ENCODE assay signal across 16 cellular contexts in the genomic region with DNA sequence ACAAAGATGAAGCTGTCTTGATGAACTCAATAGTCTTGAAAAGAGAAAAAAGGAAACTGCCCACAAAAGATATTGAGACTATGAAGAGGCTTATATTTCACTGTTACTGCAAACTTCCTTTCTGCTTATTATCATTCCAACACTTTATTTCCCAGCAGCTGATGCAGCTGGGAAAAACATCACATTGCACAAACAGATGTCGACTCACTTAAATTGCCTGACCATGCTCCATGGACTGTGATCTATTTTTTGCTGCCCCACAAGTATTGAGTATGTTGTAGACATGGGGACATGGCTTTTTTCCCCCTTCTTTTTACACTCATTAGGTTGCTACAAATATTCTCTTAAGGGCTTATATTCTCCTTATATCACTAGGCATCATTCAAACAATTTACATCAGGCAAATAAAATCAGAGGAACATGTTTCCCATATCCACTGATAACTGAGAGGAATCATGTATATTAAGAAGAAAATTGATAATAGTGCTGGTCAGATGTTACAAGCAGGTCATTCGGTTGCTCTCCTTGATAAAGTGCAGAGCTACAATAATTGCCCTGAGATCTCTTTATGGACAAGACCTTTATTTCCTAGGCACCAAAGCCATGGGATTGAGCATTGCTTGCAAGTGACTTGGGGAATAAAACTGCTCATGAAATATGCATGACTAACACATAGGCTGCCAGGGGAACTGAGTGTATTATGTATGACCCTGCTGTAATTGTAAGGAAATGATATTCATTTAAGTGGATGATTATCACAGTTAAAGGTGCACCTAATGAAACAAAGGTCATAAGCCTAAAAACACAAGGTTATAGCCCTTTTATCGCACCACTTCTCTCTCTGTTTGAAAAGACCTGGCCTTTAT.
DNase-seq lines count a peak whose midpoint lies in the region; ATAC-seq, FAIRE-seq and TF ChIP-seq lines count a peak whose summit lies in the region.
"Had no signal": no experiment of that assay in that cellular context is flagged by ENCODE, and none has a peak within 500 bp of the region (broad histone marks: within the 10 kb centered on the region; RNA-seq: fewer than 3 reads in every experiment).

No MANE protein-coding gene starts in this region.

- peaks cover 0 to 25% of the 10 kb centered on the region in 2 experiments; a peak in 2 of 4 replicates for H3K4me1 ChIP-seq in SK-N-SH (ENCODE audit: control insufficient read depth in 1 of 2, insufficient read depth in 2 of 2, low read depth in 1 of 2, low read length in 1 of 2)
- H3K4me1 ChIP-seq: body of pancreas, upper lobe of left lung had no signal

- no peaks in the 10 kb centered on the region for H3K9me2 ChIP-seq in SK-N-SH

- TF ChIP-seq CTCF in SK-N-SH (IDR thresholded peaks at IDR 0.05) (no peak), bronchial epithelial cell (IDR thresholded peaks at IDR 0.05; ENCODE audit: insufficient read depth, low read length, severe bottlenecking) (no peak)

- H3K27ac ChIP-seq in SK-N-SH (ENCODE audit: low read depth in 2 of 2, low read length in 1 of 2) (no peak overlapping the region), temporal lobe (ENCODE audit: low read depth, low read length) (peak overlapping the region; percentile 79)
- H3K27ac ChIP-seq: body of pancreas, upper lobe of left lung had no signal

- TF ChIP-seq RAD21 in SK-N-SH (IDR thresholded peaks at IDR 0.05; ENCODE audit: low read length), result no peak

- no peaks in the 10 kb centered on the region for H3K9me3 ChIP-seq in SK-N-SH
- H3K9me3 ChIP-seq: body of pancreas had no signal

- DNase-seq in SK-N-SH (no peak), bronchial epithelial cell (ENCODE audit: low read depth) (peak; percentile 39), left colon (no peak), cerebellum (ENCODE audit: low spot score) (no peak), SW 1271 (lab: John Stamatoyannopoulos, UW) (no peak)
- DNase-seq in activated T-cell treated with anti-CD3 and anti-CD28 coated beads, Interleukin-2, amount 50 U/mL, for 48 hours, result no peak
- DNase-seq: activated gamma-delta T cell treated with Interleukin-2 at 50 U/mL for 16 hours; body of pancreas; CD4-positive, alpha-beta T cell; effector memory CD8-positive, alpha-beta T cell; naive thymus-derived CD8-positive, alpha-beta T cell; stimulated activated CD4-positive, alpha-beta T cell treated with anti-CD3 and anti-CD28 coated beads, Interleukin-2, amount 100 ng/mL, for 48 hours had no signal

- intact Hi-C loops in left colon (cut with DNase I, micrococcal nuclease), result no loop called here

- no peaks in the 10 kb centered on the region for H3K79me2 ChIP-seq in SK-N-SH (ENCODE audit: insufficient read depth)

- H3K4me2 ChIP-seq in SK-N-SH, result no peak overlapping the region

- H3K36me3 ChIP-seq in SK-N-SH (replicated peaks in 1 of 2; ENCODE audit: control insufficient read depth in 1 of 2, insufficient read depth in 2 of 2, low read length in 1 of 2) (no peaks in the 10 kb centered on the region), bronchial epithelial cell (ENCODE audit: control insufficient read depth, insufficient read depth, low read length) (no peaks in the 10 kb centered on the region)
- H3K36me3 ChIP-seq: upper lobe of left lung had no signal

- H3F3A ChIP-seq in SK-N-SH (replicated peaks; ENCODE audit: insufficient read depth), result no peaks in the 10 kb centered on the region

- POLR2A ChIA-PET in SK-N-SH (lab: Yijun Ruan, JAX), result no interaction called here

- CTCF ChIA-PET in SK-N-SH (lab: Yijun Ruan, JAX), result interaction anchor here (0.7 to 1.1 kb wide), 3 partner anchors 18 to 28 kb away, joined by 3 read pairs; no protein-coding TSS in a partner anchor

- H3K27me3 ChIP-seq in SK-N-SH (ENCODE audit: insufficient read depth) (no peaks in the 10 kb centered on the region), bronchial epithelial cell (ENCODE audit: control insufficient read depth, insufficient read depth, low read length) (no peaks in the 10 kb centered on the region)
- H3K27me3 ChIP-seq: body of pancreas, upper lobe of left lung had no signal

- H3K4me3 ChIP-seq in SK-N-SH (ENCODE audit: low read depth in 2 of 2, low read length in 1 of 2) (no peak overlapping the region), bronchial epithelial cell (ENCODE audit: low read depth, low read length) (no peak overlapping the region)
- H3K4me3 ChIP-seq: body of pancreas, upper lobe of left lung had no signal

- ATAC-seq in SK-N-SH treated with all-trans-retinoic acid at 6 μM for 48 hours (no peak), left colon (peak; percentile 61)
- ATAC-seq: body of pancreas; effector memory CD8-positive, alpha-beta T cell; naive thymus-derived CD8-positive, alpha-beta T cell had no signal

- H4K20me1 ChIP-seq in SK-N-SH (ENCODE audit: insufficient read depth), result no peaks in the 10 kb centered on the region

- TF ChIP-seq EP300 in SK-N-SH (IDR thresholded peaks at IDR 0.05; ENCODE audit: borderline replicate concordance in 1 of 2, low read depth in 1 of 2, low read length in 1 of 2), result peak in 1 of 2 experiments; percentile 20; a peak in 1 of 4 replicates

- H2AFZ ChIP-seq in SK-N-SH (ENCODE audit: low read depth), result no peak overlapping the region

- peak; percentile 58 for FAIRE-seq in bronchial epithelial cell (lab: Jason Lieb, UNC)
- FAIRE-seq: G401.6 had no signal

- H3K9ac ChIP-seq in SK-N-SH, result no peak overlapping the region

- WGBS in SK-N-SH (ENCODE audit: low lambda C conversion rate), result 71% methylated on average over 3 of the region's 3 CpGs

TF ChIP-seq in SK-N-SH, 30 proteins besides CTCF, POLR2A, EP300 and RAD21:
- 0 out of 2 replicates have a peak, but pooled peaks have one; percentile 27 for TF ChIP-seq FOXJ3 (CRISPR knock-in tag; IDR thresholded peaks at IDR 0.05)
- 0 out of 2 replicates have a peak, but pooled peaks have one; percentile 5 for TF ChIP-seq RCOR1 (IDR thresholded peaks at IDR 0.05; ENCODE audit: low read length)
- TF ChIP-seq FOSL2 (IDR thresholded peaks at IDR 0.05; ENCODE audit: borderline replicate concordance, low read depth), result no peak
- TF ChIP-seq, protein P1, sequence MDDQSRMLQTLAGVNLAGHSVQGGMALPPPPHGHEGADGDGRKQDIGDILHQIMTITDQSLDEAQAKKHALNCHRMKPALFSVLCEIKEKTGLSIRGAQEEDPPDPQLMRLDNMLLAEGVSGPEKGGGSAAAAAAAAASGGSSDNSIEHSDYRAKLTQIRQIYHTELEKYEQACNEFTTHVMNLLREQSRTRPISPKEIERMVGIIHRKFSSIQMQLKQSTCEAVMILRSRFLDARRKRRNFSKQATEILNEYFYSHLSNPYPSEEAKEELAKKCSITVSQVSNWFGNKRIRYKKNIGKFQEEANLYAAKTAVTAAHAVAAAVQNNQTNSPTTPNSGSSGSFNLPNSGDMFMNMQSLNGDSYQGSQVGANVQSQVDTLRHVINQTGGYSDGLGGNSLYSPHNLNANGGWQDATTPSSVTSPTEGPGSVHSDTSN (IDR thresholded peaks at IDR 0.05), result no peak
- TF ChIP-seq GATA2 (CRISPR knock-in tag; IDR thresholded peaks at IDR 0.05), result peak; percentile 69
- TF ChIP-seq POLR2AphosphoS5 (IDR thresholded peaks at IDR 0.05; ENCODE audit: low read depth, low read length), result no peak

TF ChIP-seq in SK-N-SH treated with all-trans-retinoic acid at 6 μM for 48 hours, 23 proteins besides CTCF, POLR2A, EP300 and RAD21:
- TF ChIP-seq ESRRG (CRISPR knock-in tag; IDR thresholded peaks at IDR 0.05), result no peak
- no peak for TF ChIP-seq ZNF8 (CRISPR knock-in tag; IDR thresholded peaks at IDR 0.05)
- TF ChIP-seq ARNTL (CRISPR knock-in tag; IDR thresholded peaks at IDR 0.05; ENCODE audit: borderline replicate concordance, low read depth), result no peak
- no peak for TF ChIP-seq CSRNP3 (CRISPR knock-in tag; IDR thresholded peaks at IDR 0.05)
- TF ChIP-seq BACH2 (CRISPR knock-in tag; IDR thresholded peaks at IDR 0.05; ENCODE audit: borderline replicate concordance), result no peak
- TF ChIP-seq GLIS3 (CRISPR knock-in tag; IDR thresholded peaks at IDR 0.05), result no peak
- TF ChIP-seq PATZ1 (CRISPR knock-in tag; IDR thresholded peaks at IDR 0.05; ENCODE audit: borderline replicate concordance), result no peak
- TF ChIP-seq ZNF565 (CRISPR knock-in tag; conservative IDR thresholded peaks at IDR 0.05; ENCODE audit: low read depth), result no peak
- no peak for TF ChIP-seq TOX (CRISPR knock-in tag; IDR thresholded peaks at IDR 0.05; ENCODE audit: borderline replicate concordance)
- no peak for TF ChIP-seq ZC3H10 (CRISPR knock-in tag; IDR thresholded peaks at IDR 0.05)
- TF ChIP-seq ZFP3 (CRISPR knock-in tag; IDR thresholded peaks at IDR 0.05), result no peak
